In genomic region chr1:26378088-26378878, GRCh38 we compare ENCODE assay signal across 8 cellular contexts. TPM values are rescaled to one million over a fixed set of nuclear protein-coding genes. Genes with fewer than 3 reads are reported as not detected.
A peak's percentile ranks its signal among the peaks of the same experiment; 100 is the strongest.
DNase-seq lines count a peak whose midpoint lies in the region; ATAC-seq and TF ChIP-seq lines count a peak whose summit lies in the region.

No MANE protein-coding gene starts in this region.

- peak; percentile 75 for ATAC-seq in HG03060 (IDR thresholded peaks at IDR 0.05; ENCODE audit: low read depth, unreplicated experiment)
- ATAC-seq in left lobe of liver, result peak; percentile 38

- DNase-seq in GM10266 (ENCODE audit: extremely low spot score) (peak; percentile 78), SKM-1 (lab: John Stamatoyannopoulos, UW; ENCODE audit: unreplicated experiment) (peak; percentile 66), left lobe of liver (ENCODE audit: low spot score) (no peak), DMS153 treated with DMSO at 0.1 percent for 48 hours (lab: John Stamatoyannopoulos, UW; ENCODE audit: unreplicated experiment) (no peak), islet precursor cell (no peak)
- DNase-seq in activated naive CD4-positive, alpha-beta T cell treated with anti-CD3 and anti-CD28 coated beads, Interleukin-2, amount 50 U/mL, for 16 hours, result peak; percentile 60
- peak; percentile 49 for DNase-seq in stimulated activated CD8-positive, alpha-beta memory T cell treated with anti-CD3 and anti-CD28 coated beads, Interleukin-7, amount 100 ng/mL, for 24 hours (ENCODE audit: low read depth)

- TF ChIP-seq CTCF in GM10266 (IDR thresholded peaks at IDR 0.05; ENCODE audit: control insufficient read depth, insufficient read depth, low read depth, missing control alignments), result no peak

RNA-seq across cellular contexts. Expression of gene ZNF683, which starts 5.7 kb away (rescaled TPM):
- total RNA-seq in left lobe of liver, result not detected

RNA-seq across cellular contexts. Expression of gene CRYBG2, which starts 24.4 kb away (rescaled TPM):
- total RNA-seq in left lobe of liver, result 0.18 TPM

RNA-seq across cellular contexts. Expression of gene LIN28A, which starts 32.3 kb away (rescaled TPM):
- 1.1 TPM for total RNA-seq in left lobe of liver

RNA-seq across cellular contexts. Expression of gene DHDDS, which starts 53.8 kb away (rescaled TPM):
- total RNA-seq in left lobe of liver, result 25.9 TPM

Comparison
In these comparisons a context has a peak if more than half of its experiments do, and no peak if none do; other contexts are left out.
1. DNase-seq: peak in GM10266 (single experiment), SKM-1 (single experiment), activated naive CD4-positive, alpha-beta T cell treated with anti-CD3 and anti-CD28 coated beads, Interleukin-2, amount 50 U/mL, for 16 hours (single experiment) and stimulated activated CD8-positive, alpha-beta memory T cell treated with anti-CD3 and anti-CD28 coated beads, Interleukin-7, amount 100 ng/mL, for 24 hours (single experiment); none in left lobe of liver (single experiment), DMS153 treated with DMSO at 0.1 percent for 48 hours (single experiment) and islet precursor cell (single experiment).